In genomic region chr6:122432816-122433215, GRCh38 we compare ENCODE assay signal across 17 cellular contexts. TPM values are rescaled to one million over a fixed set of nuclear protein-coding genes. Genes with fewer than 3 reads are reported as not detected.
DNase-seq lines count a peak whose midpoint lies in the region; ATAC-seq, FAIRE-seq and TF ChIP-seq lines count a peak whose summit lies in the region.
"Had no signal": no experiment of that assay in that cellular context is flagged by ENCODE, and none has a peak within 500 bp of the region (broad histone marks: within the 10 kb centered on the region; RNA-seq: fewer than 3 reads in every experiment).

No MANE protein-coding gene starts in this region.

- ATAC-seq in GM19351 (IDR thresholded peaks at IDR 0.05; ENCODE audit: unreplicated experiment), result peak; percentile 91
- ATAC-seq in HG02973 (IDR thresholded peaks at IDR 0.05; ENCODE audit: unreplicated experiment), result peak; percentile 77
- ATAC-seq in GM12878, result peak; percentile 51
- no peak for ATAC-seq in left ventricle myocardium superior
- ATAC-seq: CD8-positive, alpha-beta T cell; stimulated activated naive B cell treated with anti-CD40 and anti-IgM and Interleukin-4, amounts not matched to agents 10 μg/mL and 1 μg/mL and 100 μg/mL, for 72 hours had no signal

- in situ Hi-C loops in GM12878 (cut with MboI), result no loop called here

- RAD21 ChIA-PET in GM12878 (lab: Charles Lee; ENCODE audit: unreplicated experiment), result no interaction called here

- H3K4me1 ChIP-seq in GM12878 (ENCODE audit: control insufficient read depth, insufficient read depth, low read length) (no peaks in the 10 kb centered on the region), PC-9 (replicated peaks; ENCODE audit: insufficient read depth) (no peaks in the 10 kb centered on the region)
- H3K4me1 ChIP-seq: right atrium auricular region, uterus had no signal

- intact Hi-C loops in GM12878 (cut with micrococcal nuclease; ENCODE audit: unreplicated experiment), result no loop called here
- intact Hi-C loops in PC-9 (cut with micrococcal nuclease; ENCODE audit: unreplicated experiment), result no loop called here
- intact Hi-C loops in left ventricle myocardium superior (cut with micrococcal nuclease), result no loop called here

- DNase-seq in GM03348 (ENCODE audit: low spot score) (peak; percentile 7), GM12878 (ENCODE audit: low read depth, low spot score) (no peak), NCI-H2171 (lab: John Stamatoyannopoulos, UW) (no peak), PC-9 (no peak), left ventricle myocardium superior (no peak)
- DNase-seq: activated gamma-delta T cell treated with Interleukin-2 at 50 U/mL for 16 hours; CD8-positive, alpha-beta T cell; NCI-H1930; NCI-H82; nephron progenitor cell; stimulated activated CD4-positive, alpha-beta T cell treated with anti-CD3 and anti-CD28 coated beads, Interleukin-4, amount 100 ng/mL, for 4 hours; stimulated activated naive B cell treated with anti-CD40 and anti-IgM and Interleukin-4, amounts not matched to agents 10 μg/mL and 1 μg/mL and 100 μg/mL, for 72 hours; uterus had no signal

- no peak for TF ChIP-seq POLR2A in GM12878 (IDR thresholded peaks at IDR 0.05; ENCODE audit: low read depth, low read length)

- H4K20me1 ChIP-seq in GM12878 (ENCODE audit: control insufficient read depth, insufficient read depth) (no peaks in the 10 kb centered on the region), PC-9 (ENCODE audit: insufficient read depth) (0 out of 2 replicates have a peak, but pooled peaks cover 6% of the 10 kb centered on the region)

- H3K4me2 ChIP-seq in GM12878 (ENCODE audit: control insufficient read depth, insufficient read depth) (no peak overlapping the region), PC-9 (no peak overlapping the region)

- no peak for TF ChIP-seq RAD21 in GM12878 (IDR thresholded peaks at IDR 0.05; ENCODE audit: insufficient read depth, low read depth, low read length)

- no peaks in the 10 kb centered on the region for H3K9me2 ChIP-seq in PC-9 (ENCODE audit: insufficient read depth)

- no peak for TF ChIP-seq EP300 in GM12878 (IDR thresholded peaks at IDR 0.05; ENCODE audit: borderline replicate concordance in 1 of 2, control insufficient read depth in 1 of 2, low read depth in 2 of 2, low read length in 2 of 2)

- WGBS in GM12878 (ENCODE audit: insufficient coverage, insufficient replicate concordance, low lambda C conversion rate, missing lambda C conversion rate), result 29% methylated on average over 3 of the region's 3 CpGs

- BruUV-seq in GM12878 (replicated peaks; lab: Mats Ljungman, UMichigan) (no TSS peak), PC-9 (replicated peaks; lab: Mats Ljungman, UMichigan) (no TSS peak)

- H3K27me3 ChIP-seq in GM12878 (replicated peaks in 1 of 2; ENCODE audit: control insufficient read depth in 2 of 2, insufficient read depth in 2 of 2, low read length in 1 of 2) (no peaks in the 10 kb centered on the region), PC-9 (ENCODE audit: insufficient read depth, low read depth) (no peaks in the 10 kb centered on the region)
- H3K27me3 ChIP-seq: right atrium auricular region, uterus had no signal

- H3K36me3 ChIP-seq in GM12878 (ENCODE audit: control insufficient read depth in 2 of 2, insufficient read depth in 2 of 2, low read length in 1 of 2) (peaks cover 3 to 28% of the 10 kb centered on the region in 2 experiments; a peak in 3 of 4 replicates), PC-9 (ENCODE audit: low read depth) (peaks cover 48% of the 10 kb centered on the region)
- H3K36me3 ChIP-seq: uterus had no signal

- H3K79me2 ChIP-seq in GM12878 (ENCODE audit: control insufficient read depth, insufficient read depth, low read length) (no peaks in the 10 kb centered on the region), PC-9 (ENCODE audit: low read depth) (no peaks in the 10 kb centered on the region)

- TF ChIP-seq CTCF in GM12878 (IDR thresholded peaks at IDR 0.05 in 2 of 3, conservative IDR thresholded peaks at IDR 0.05 in 1 of 3; ENCODE audit: control insufficient read depth in 2 of 3, extremely low read depth in 1 of 3, insufficient read depth in 1 of 3, low read depth in 3 of 3, low read length in 3 of 3) (no peak), PC-9 (conservative IDR thresholded peaks at IDR 0.05) (no peak)

- H3K9ac ChIP-seq in GM12878 (ENCODE audit: control insufficient read depth, insufficient read depth, low read length), result no peak overlapping the region

- H3K27ac ChIP-seq in GM12878 (ENCODE audit: control insufficient read depth, insufficient read depth), result no peak overlapping the region
- H3K27ac ChIP-seq in PC-9, result no peak overlapping the region
- H3K27ac ChIP-seq: right atrium auricular region, uterus had no signal

- CTCF ChIA-PET in GM12878 (lab: Yijun Ruan, JAX) (no interaction called here), PC-9 (lab: Charles Lee) (no interaction called here)

- no peak for FAIRE-seq in GM12878 (lab: Jason Lieb, UNC)
- FAIRE-seq: GM18507 had no signal

- no peak overlapping the region for H2AFZ ChIP-seq in GM12878 (ENCODE audit: control insufficient read depth, low read depth, low read length)
- H2AFZ ChIP-seq in PC-9, result no peak overlapping the region

- SMC1A ChIA-PET in GM12878 (lab: Charles Lee; ENCODE audit: uncharacterized antibody, unreplicated experiment), result interaction anchor here (1.2 to 1.7 kb wide), 3 partner anchors 10 to 55 kb away, joined by 3 to 4 read pairs (median 3); no protein-coding TSS in a partner anchor

- no peaks in the 10 kb centered on the region; the same call in 2 of the 3 replicates for H3K9me3 ChIP-seq in GM12878 (replicated peaks; ENCODE audit: control insufficient read depth, insufficient read depth, low read length)
- no peaks in the 10 kb centered on the region for H3K9me3 ChIP-seq in PC-9 (ENCODE audit: insufficient read depth, low read depth)
- H3K9me3 ChIP-seq: right atrium auricular region, uterus had no signal

- H3F3A ChIP-seq in PC-9 (ENCODE audit: insufficient read depth, low read depth), result no peaks in the 10 kb centered on the region

- POLR2A ChIA-PET in GM12878 (lab: Charles Lee), result interaction anchor here (0.6 kb wide), 1 partner anchor 27 kb away, joined by 3 read pairs; no protein-coding TSS in a partner anchor
- POLR2A ChIA-PET in PC-9 (lab: Charles Lee; ENCODE audit: unreplicated experiment), result no interaction called here

- no peak overlapping the region for H3K4me3 ChIP-seq in GM12878
- no peak overlapping the region for H3K4me3 ChIP-seq in PC-9
- H3K4me3 ChIP-seq: right atrium auricular region, uterus had no signal

TF ChIP-seq in GM12878, 131 proteins besides CTCF, POLR2A, EP300 and RAD21 (continues in another document):
- TF ChIP-seq NFIC (IDR thresholded peaks at IDR 0.05; ENCODE audit: low read depth, low read length) (peak; percentile 68; the same call in 1 of the 2 replicates), RUNX3 (IDR thresholded peaks at IDR 0.05; ENCODE audit: low read length) (peak; percentile 82), ATF2 (IDR thresholded peaks at IDR 0.05; ENCODE audit: low read length) (0 out of 2 replicates have a peak, but pooled peaks have one; percentile 30), HDAC2 (IDR thresholded peaks at IDR 0.05) (no peak)

RNA-seq across cellular contexts. Expression of gene HSF2, which starts 33.4 kb away (rescaled TPM):
- total RNA-seq in GM12878 (2013; cell fraction: nucleolus; rRNA removed), result 14.5 and 16.3 TPM in 2 replicates
- total RNA-seq in GM12878 (2014; rRNA removed) (21.0 and 21.7 TPM in 2 replicates), GM12878 (2014; rRNA removed; fragmentation: Illumina TruSeq; extraction: Trizol) (15.4 and 16.8 TPM in 2 replicates), GM12878 (2021) (9.5 and 10.1 TPM in 2 replicates), PC-9 (2021) (12.4 and 15.5 TPM in 2 replicates), left ventricle myocardium superior (27.5 TPM)
- polyA plus RNA-seq in GM12878 (2011; ENCODE audit: low read depth), result 7.0 TPM
- polyA plus RNA-seq in GM12878 (2011; rRNA removed) (38.3 and 46.6 TPM in 2 replicates), GM12878 (2014; fragmentation: Illumina TruSeq; extraction: Trizol) (16.8 and 28.1 TPM in 2 replicates), GM12878 (2014; fragmentation: Nextera tagmentation; extraction: Ambion mirVana) (10 to 100 TPM; 16.2 to 18.4 TPM), GM12878 (2014; rRNA removed) (15.3 and 16.5 TPM in 2 replicates), GM12878 (2016; fragmentation: Nextera tagmentation; extraction: Ambion mirVana) (10 to 100 TPM; 16.4 to 17.3 TPM)
- polyA plus RNA-seq in GM12878 (2011; cell fraction: cytosol; rRNA removed), result 15.8 and 17.1 TPM in 2 replicates
- 23.4 and 26.1 TPM in 2 replicates for polyA plus RNA-seq in GM12878 (2011; cell fraction: nucleus; rRNA removed)
- 6.7 and 9.6 TPM in 2 replicates for polyA plus RNA-seq in GM12878 (2012)
- polyA minus RNA-seq in GM12878 (2011; rRNA and poly(A)+ RNA removed), result 29.3 and 37.2 TPM in 2 replicates
- 6.1 and 10.5 TPM in 2 replicates for polyA minus RNA-seq in GM12878 (2011; cell fraction: cytosol; rRNA and poly(A)+ RNA removed)
- polyA minus RNA-seq in GM12878 (2011; cell fraction: nucleus; rRNA and poly(A)+ RNA removed), result 10.5 and 12.0 TPM in 2 replicates

RNA-seq across cellular contexts. Expression of gene SERINC1, which starts 38.8 kb away (rescaled TPM):
- total RNA-seq in GM12878 (2013; cell fraction: nucleolus; rRNA removed), result 58.7 and 59.2 TPM in 2 replicates
- 28.4 and 34.2 TPM in 2 replicates for total RNA-seq in GM12878 (2014; rRNA removed)
- total RNA-seq in GM12878 (2014; rRNA removed; fragmentation: Illumina TruSeq; extraction: Trizol), result 39.9 and 40.2 TPM in 2 replicates
- total RNA-seq in GM12878 (2021), result 22.3 and 22.7 TPM in 2 replicates
- polyA plus RNA-seq in GM12878 (2011; ENCODE audit: low read depth), result 29.3 TPM
- polyA plus RNA-seq in GM12878 (2011; rRNA removed), result 45.7 and 73.9 TPM in 2 replicates
- polyA plus RNA-seq in GM12878 (2011; cell fraction: cytosol; rRNA removed), result 15.7 and 20.0 TPM in 2 replicates
- polyA plus RNA-seq in GM12878 (2011; cell fraction: nucleus; rRNA removed), result 7.5 and 8.0 TPM in 2 replicates
- polyA plus RNA-seq in GM12878 (2012), result 37.1 and 42.4 TPM in 2 replicates
- 35.5 and 42.7 TPM in 2 replicates for polyA plus RNA-seq in GM12878 (2014; fragmentation: Illumina TruSeq; extraction: Trizol)
- 10 to 100 TPM; 18.5 to 22.5 TPM for polyA plus RNA-seq in GM12878 (2014; fragmentation: Nextera tagmentation; extraction: Ambion mirVana)
- polyA plus RNA-seq in GM12878 (2014; rRNA removed), result 21.9 and 27.0 TPM in 2 replicates
- polyA plus RNA-seq in GM12878 (2016; fragmentation: Nextera tagmentation; extraction: Ambion mirVana), result 10 to 100 TPM; 33.8 to 35.5 TPM
- polyA minus RNA-seq in GM12878 (2011; rRNA and poly(A)+ RNA removed), result 44.4 and 63.1 TPM in 2 replicates
- polyA minus RNA-seq in GM12878 (2011; cell fraction: cytosol; rRNA and poly(A)+ RNA removed), result 19.4 and 19.8 TPM in 2 replicates
- polyA minus RNA-seq in GM12878 (2011; cell fraction: nucleus; rRNA and poly(A)+ RNA removed), result 10.4 and 14.0 TPM in 2 replicates
- 48.1 and 57.6 TPM in 2 replicates for total RNA-seq in PC-9 (2021)
- 152 TPM for total RNA-seq in left ventricle myocardium superior
